ENCODE assay signal across 8 cellular contexts in genomic region chr2:100381240-100381639, GRCh38. TPM values are rescaled to one million over a fixed set of nuclear protein-coding genes. Genes with fewer than 3 reads are reported as not detected.
A peak's percentile ranks its signal among the peaks of the same experiment; 100 is the strongest.
DNase-seq lines count a peak whose midpoint lies in the region; ATAC-seq, FAIRE-seq and TF ChIP-seq lines count a peak whose summit lies in the region.

No MANE protein-coding gene starts in this region.

- H3K4me3 Mint-ChIP-seq in astrocyte (ENCODE audit: unreplicated experiment): no peak overlapping the region

- H3K4me2 ChIP-seq in astrocyte (ENCODE audit: low read length): no peak overlapping the region

- FAIRE-seq in H54 (lab: Jason Lieb, UNC): peak; percentile 89
- FAIRE-seq in astrocyte (lab: Jason Lieb, UNC): peak; percentile 94

- H3K9me3 Mint-ChIP-seq in astrocyte (ENCODE audit: unreplicated experiment): peaks cover under 1% of the 10 kb centered on the region

- DNase-seq in DMS79 (lab: John Stamatoyannopoulos, UW): peak; percentile 46
- DNase-seq in H54 (ENCODE audit: insufficient read length, low spot score): peak; percentile 47
- DNase-seq in NCI-H1694 (lab: John Stamatoyannopoulos, UW): peak; percentile 90
- DNase-seq in T-helper 22 cell (ENCODE audit: low read depth): peak; percentile 21
- DNase-seq in astrocyte (ENCODE audit: low read depth): peak; percentile 33
- DNase-seq in iPS DF 6.9 (ENCODE audit: low read depth, low spot score): peak; percentile 79
- DNase-seq in stimulated activated CD4-positive, alpha-beta T cell treated with anti-CD3 and anti-CD28 coated beads, Interleukin-12 subunit alpha, Interleukin-12 subunit beta, amount 100 ng/mL, for 24 hours (ENCODE audit: low read depth in 2 of 2): peak; percentile 35 to 79

- no peak overlapping the region for H3K27ac Mint-ChIP-seq in astrocyte (ENCODE audit: unreplicated experiment)

- H3K27ac ChIP-seq in astrocyte (ENCODE audit: low read depth, low read length) (no peak overlapping the region), iPS DF 6.9 (ENCODE audit: low read length) (no peak overlapping the region)

- peak; percentile 93 for TF ChIP-seq CTCF in astrocyte (IDR thresholded peaks at IDR 0.05; ENCODE audit: insufficient read depth, low read depth, low read length)

- no peaks in the 10 kb centered on the region for H3K36me3 ChIP-seq in astrocyte (ENCODE audit: insufficient read depth, low read length)
- H3K36me3 ChIP-seq in iPS DF 6.9 (ENCODE audit: control insufficient read depth, insufficient read depth, low read length): no peaks in the 10 kb centered on the region

- H3K4me3 ChIP-seq in astrocyte (ENCODE audit: insufficient read depth, low read depth, low read length): no peak overlapping the region
- H3K4me3 ChIP-seq in iPS DF 6.9 (ENCODE audit: low read length): no peak overlapping the region

- H3K79me2 ChIP-seq in astrocyte (ENCODE audit: insufficient read depth, low read length): no peaks in the 10 kb centered on the region

- ATAC-seq in HG03025 (IDR thresholded peaks at IDR 0.05; ENCODE audit: low FRiP score, unreplicated experiment): no peak

- no peaks in the 10 kb centered on the region for H3K4me1 Mint-ChIP-seq in astrocyte (ENCODE audit: low read depth, unreplicated experiment)

- H3K36me3 Mint-ChIP-seq in astrocyte (ENCODE audit: low read depth, unreplicated experiment): no peaks in the 10 kb centered on the region

- no CpG with 5 or more reads among the region's 4 CpGs for WGBS in iPS DF 6.9 (ENCODE audit: insufficient coverage, insufficient read length)

- H3K4me1 ChIP-seq in astrocyte (ENCODE audit: insufficient read depth, low read length) (no peaks in the 10 kb centered on the region), iPS DF 6.9 (ENCODE audit: control insufficient read depth, insufficient read depth, low read length) (no peaks in the 10 kb centered on the region)

- peaks cover 2% of the 10 kb centered on the region for H3K27me3 ChIP-seq in astrocyte (ENCODE audit: insufficient read depth, low read length)
- no peaks in the 10 kb centered on the region for H3K27me3 ChIP-seq in iPS DF 6.9 (ENCODE audit: control insufficient read depth, insufficient read depth, low read length)

- H4K20me1 ChIP-seq in astrocyte (ENCODE audit: insufficient read depth, low read length): no peaks in the 10 kb centered on the region

- no peaks in the 10 kb centered on the region for H3K9me3 ChIP-seq in astrocyte (ENCODE audit: insufficient read depth, low read depth, low read length)
- no peaks in the 10 kb centered on the region for H3K9me3 ChIP-seq in iPS DF 6.9 (ENCODE audit: control insufficient read depth, insufficient read depth, low read length)

- H2AFZ ChIP-seq in astrocyte (ENCODE audit: low read depth, low read length): no peak overlapping the region

- H3K9ac ChIP-seq in astrocyte (ENCODE audit: low read length): no peak overlapping the region

- H3K27me3 Mint-ChIP-seq in astrocyte (ENCODE audit: low read depth, unreplicated experiment): peaks cover 2% of the 10 kb centered on the region

- no peak for TF ChIP-seq POLR2A in H54 (IDR thresholded peaks at IDR 0.05; ENCODE audit: low read depth, low read length)

RNA-seq across cellular contexts. Expression of gene CHST10, which starts 36.2 kb away (rescaled TPM):
- 11.1 and 12.7 TPM in 2 replicates for total RNA-seq in astrocyte

RNA-seq across cellular contexts. Expression of gene LONRF2, which starts 58.9 kb away (rescaled TPM):
- 0.45 and 0.62 TPM in 2 replicates for total RNA-seq in astrocyte

Comparison
In these comparisons a context has a peak if more than half of its experiments do, and no peak if none do; other contexts are left out.
1. DNase-seq: peak in every context shown above with its lines; median percentile 90 in NCI-H1694; 79 in iPS DF 6.9; 57 in stimulated activated CD4-positive, alpha-beta T cell treated with anti-CD3 and anti-CD28 coated beads, Interleukin-12 subunit alpha, Interleukin-12 subunit beta, amount 100 ng/mL, for 24 hours; 47 in H54; 46 in DMS79; 33 in astrocyte; 21 in T-helper 22 cell.